ENCODE assay signal across 12 cellular contexts in genomic region chr16:88905563-88905962, GRCh38. TPM values are rescaled to one million over a fixed set of nuclear protein-coding genes. Genes with fewer than 3 reads are reported as not detected.
DNase-seq lines count a peak whose midpoint lies in the region; ATAC-seq and TF ChIP-seq lines count a peak whose summit lies in the region.
"Had no signal": no experiment of that assay in that cellular context is flagged by ENCODE, and none has a peak within 500 bp of the region (broad histone marks: within the 10 kb centered on the region; RNA-seq: fewer than 3 reads in every experiment).

No MANE protein-coding gene starts in this region.

- no peak overlapping the region for H4K8ac ChIP-seq in neuronal stem cell (ENCODE audit: low read depth, low read length)

- peak; percentile 70 for ATAC-seq in activated B cell treated with CpG ODN at 0.5 μM for 24 hours (ENCODE audit: low read depth)

- H3K14ac ChIP-seq in neuronal stem cell (ENCODE audit: low read length), result peak overlapping the region; percentile 97

- no peaks in the 10 kb centered on the region for H3F3A ChIP-seq in GM23248 (ENCODE audit: insufficient read depth)

- H3K9me3 ChIP-seq in GM23248 (ENCODE audit: low read depth) (no peaks in the 10 kb centered on the region), neuronal stem cell (replicated peaks in 1 of 2; ENCODE audit: control insufficient read depth in 2 of 2, insufficient read depth in 1 of 2, low read depth in 1 of 2, low read length in 2 of 2) (no peaks in the 10 kb centered on the region)

- H3K36me3 ChIP-seq in GM23248 (ENCODE audit: low read depth), result no peaks in the 10 kb centered on the region
- no peaks in the 10 kb centered on the region for H3K36me3 ChIP-seq in neuronal stem cell (replicated peaks in 1 of 2; ENCODE audit: control insufficient read depth in 2 of 2, insufficient read depth in 2 of 2, low read length in 2 of 2)

- no peak overlapping the region for H2AFZ ChIP-seq in GM23248
- H2AFZ ChIP-seq in neuronal stem cell (ENCODE audit: low read length), result peak overlapping the region; percentile 49

- in situ Hi-C loops in GM23248 (cut with MboI), result no loop called here

- no peak overlapping the region for H3K4ac ChIP-seq in neuronal stem cell (ENCODE audit: low read length)

- DNase-seq in activated CD4-positive, alpha-beta T cell treated with anti-CD3 and anti-CD28 coated beads for 48 hours, result peak; percentile 49
- no peak for DNase-seq in activated CD4-positive, alpha-beta T cell treated with anti-CD3 and anti-CD28 coated beads, Interleukin-2, amount 10 ng/mL, durations not matched to agents 24 days and 14 days
- DNase-seq in GM23248 (peak; percentile 43), activated B cell treated with CpG ODN at 0.5 μM for 24 hours (no peak), neuronal stem cell (ENCODE audit: low spot score) (no peak), Ammon's horn (ENCODE audit: low spot score) (no peak), foreskin melanocyte (no peak), NCI-H2081 treated with DMSO at 0.1 percent for 48 hours (lab: John Stamatoyannopoulos, UW) (no peak)
- DNase-seq: NCI-H1105, RPMI8226 had no signal

- H2BK120ac ChIP-seq in neuronal stem cell (ENCODE audit: low read depth, low read length), result no peak overlapping the region

- peak overlapping the region; percentile 93 for H2BK5ac ChIP-seq in neuronal stem cell (ENCODE audit: low read length)

- H2BK15ac ChIP-seq in neuronal stem cell (ENCODE audit: low read length), result peak overlapping the region; percentile 78

- no peak overlapping the region for H3K4me3 Mint-ChIP-seq in activated CD4-positive, alpha-beta T cell treated with anti-CD3 and anti-CD28 coated beads, Interleukin-2, amount 10 ng/mL, durations not matched to agents 24 days and 14 days
- H3K4me3 Mint-ChIP-seq in activated B cell treated with CpG ODN at 0.5 μM for 24 hours, result no peak overlapping the region

- TF ChIP-seq CTCF in activated B cell treated with CpG ODN at 0.5 μM for 24 hours (IDR thresholded peaks at IDR 0.05), result no peak

- H3K79me2 ChIP-seq in GM23248 (ENCODE audit: insufficient read depth), result no peaks in the 10 kb centered on the region

- no peak overlapping the region for H3K27ac ChIP-seq in GM23248
- H3K27ac ChIP-seq in neuronal stem cell (replicated peaks; ENCODE audit: low read length), result no peak overlapping the region

- no peaks in the 10 kb centered on the region for H4K20me1 ChIP-seq in GM23248 (ENCODE audit: insufficient read depth)

- POLR2A ChIA-PET in activated B cell treated with CpG ODN at 0.5 μM for 24 hours (lab: Charles Lee), result no interaction called here

- intact Hi-C loops in activated CD4-positive, alpha-beta T cell treated with anti-CD3 and anti-CD28 coated beads, Interleukin-2, amount 10 ng/mL, durations not matched to agents 24 days and 14 days (cut with micrococcal nuclease), result no loop called here
- intact Hi-C loops in activated B cell treated with CpG ODN at 0.5 μM for 24 hours (cut with micrococcal nuclease), result no loop called here

- no peaks in the 10 kb centered on the region for H3K79me1 ChIP-seq in neuronal stem cell (ENCODE audit: low read depth, low read length)

- H3K9ac ChIP-seq in GM23248 (no peak overlapping the region), neuronal stem cell (ENCODE audit: low read depth, low read length, poor library complexity) (no peak overlapping the region)

- H2AK5ac ChIP-seq in neuronal stem cell (ENCODE audit: low read depth, low read length), result peak overlapping the region; percentile 96

- no peaks in the 10 kb centered on the region for H3K9me2 ChIP-seq in GM23248 (ENCODE audit: insufficient read depth)

- no peaks in the 10 kb centered on the region for H3K27me3 Mint-ChIP-seq in activated CD4-positive, alpha-beta T cell treated with anti-CD3 and anti-CD28 coated beads, Interleukin-2, amount 10 ng/mL, durations not matched to agents 24 days and 14 days
- H3K27me3 Mint-ChIP-seq in activated B cell treated with CpG ODN at 0.5 μM for 24 hours, result no peaks in the 10 kb centered on the region

- H4K91ac ChIP-seq in neuronal stem cell (ENCODE audit: low read depth, low read length, poor library complexity), result no peak overlapping the region

- no peak overlapping the region for H2BK12ac ChIP-seq in neuronal stem cell (ENCODE audit: low read length)

- no peaks in the 10 kb centered on the region for H3K4me1 ChIP-seq in GM23248 (ENCODE audit: insufficient read depth)
- peaks cover 0 to 8% of the 10 kb centered on the region in 2 donors for H3K4me1 ChIP-seq in neuronal stem cell (ENCODE audit: control insufficient read depth in 2 of 2, insufficient read depth in 1 of 2, low read depth in 1 of 2, low read length in 2 of 2)

- 50 to 93% methylated on average over 3 to 13 of the region's 13 CpGs for WGBS in GM23248 (ENCODE audit: low coverage in 1 of 2, low lambda C conversion rate in 2 of 2, missing lambda C conversion rate in 2 of 2), 2 experiments
- WGBS in neuronal stem cell (ENCODE audit: extremely low coverage in 2 of 2, insufficient read length in 2 of 2, insufficient replicate concordance in 1 of 2), 2 donors, result no CpG with 5 or more reads among the region's 13 CpGs

- no peak overlapping the region for H3K4me3 ChIP-seq in GM23248
- no peak overlapping the region for H3K4me3 ChIP-seq in neuronal stem cell (ENCODE audit: low read length in 2 of 2)

- no peaks in the 10 kb centered on the region for H3K36me3 Mint-ChIP-seq in activated CD4-positive, alpha-beta T cell treated with anti-CD3 and anti-CD28 coated beads, Interleukin-2, amount 10 ng/mL, durations not matched to agents 24 days and 14 days (ENCODE audit: low read depth)
- peaks cover 24% of the 10 kb centered on the region for H3K36me3 Mint-ChIP-seq in activated B cell treated with CpG ODN at 0.5 μM for 24 hours (ENCODE audit: low read depth)

- no peaks in the 10 kb centered on the region for H3K27me3 ChIP-seq in GM23248 (replicated peaks; ENCODE audit: insufficient read depth)
- peaks cover 0 to 19% (median 0%) of the 10 kb centered on the region in 3 experiments for H3K27me3 ChIP-seq in neuronal stem cell (ENCODE audit: control insufficient read depth in 3 of 3, insufficient read depth in 3 of 3, low read depth in 1 of 3, low read length in 3 of 3)

- no peaks in the 10 kb centered on the region for H3K9me3 Mint-ChIP-seq in activated CD4-positive, alpha-beta T cell treated with anti-CD3 and anti-CD28 coated beads, Interleukin-2, amount 10 ng/mL, durations not matched to agents 24 days and 14 days
- no peaks in the 10 kb centered on the region for H3K9me3 Mint-ChIP-seq in activated B cell treated with CpG ODN at 0.5 μM for 24 hours

- peak overlapping the region; percentile 89 for H3K23ac ChIP-seq in neuronal stem cell (ENCODE audit: low read depth, low read length, poor library complexity)

- H3K18ac ChIP-seq in neuronal stem cell (ENCODE audit: low read length), result peak overlapping the region; percentile 94

- CTCF ChIA-PET in activated B cell treated with CpG ODN at 0.5 μM for 24 hours (lab: Charles Lee), result no interaction called here

- no peaks in the 10 kb centered on the region for H3K4me1 Mint-ChIP-seq in activated CD4-positive, alpha-beta T cell treated with anti-CD3 and anti-CD28 coated beads, Interleukin-2, amount 10 ng/mL, durations not matched to agents 24 days and 14 days
- H3K4me1 Mint-ChIP-seq in activated B cell treated with CpG ODN at 0.5 μM for 24 hours, result peaks cover 22% of the 10 kb centered on the region

- H3K27ac Mint-ChIP-seq in activated CD4-positive, alpha-beta T cell treated with anti-CD3 and anti-CD28 coated beads, Interleukin-2, amount 10 ng/mL, durations not matched to agents 24 days and 14 days, result no peak overlapping the region
- no peak overlapping the region for H3K27ac Mint-ChIP-seq in activated B cell treated with CpG ODN at 0.5 μM for 24 hours

- H3K4me2 ChIP-seq in GM23248 (ENCODE audit: unreplicated experiment), result no peak overlapping the region
- H3K4me2 ChIP-seq in neuronal stem cell (ENCODE audit: insufficient read depth, low read length, poor library complexity, severe bottlenecking), result no peak overlapping the region

RNA-seq across cellular contexts. Expression of gene PABPN1L, which starts 39.1 kb away (rescaled TPM):
- total RNA-seq in activated CD4-positive, alpha-beta T cell treated with anti-CD3 and anti-CD28 coated beads, Interleukin-2, amount 10 ng/mL, durations not matched to agents 24 days and 14 days, result not detected in 2 replicates
- total RNA-seq in GM23248 (2014; rRNA removed; shearing (Covaris generic)), result not detected in 2 replicates
- polyA plus RNA-seq in GM23248 (2016; fragmentation: Nextera tagmentation; extraction: Ambion mirVana), result not detected in 2 replicates
- 0.44 and 0.67 TPM in 2 replicates for total RNA-seq in activated B cell treated with CpG ODN at 0.5 μM for 24 hours
- not detected for polyA plus RNA-seq in neuronal stem cell (2013, experiment 1 of 2)
- not detected for polyA plus RNA-seq in neuronal stem cell (2013, experiment 2 of 2)
- total RNA-seq: astrocyte, endothelial cell of umbilical vein had no signal
- polyA plus RNA-seq: endothelial cell of umbilical vein had no signal

RNA-seq across cellular contexts. Expression of gene TRAPPC2L, which starts 48.6 kb away (rescaled TPM):
- 62.1 and 67.1 TPM in 2 replicates for total RNA-seq in activated CD4-positive, alpha-beta T cell treated with anti-CD3 and anti-CD28 coated beads, Interleukin-2, amount 10 ng/mL, durations not matched to agents 24 days and 14 days
- total RNA-seq in GM23248 (2014; rRNA removed; shearing (Covaris generic)), result 18.7 and 20.4 TPM in 2 replicates
- 83.2 and 90.9 TPM in 2 replicates for polyA plus RNA-seq in GM23248 (2016; fragmentation: Nextera tagmentation; extraction: Ambion mirVana)
- total RNA-seq in activated B cell treated with CpG ODN at 0.5 μM for 24 hours, result 38.7 and 54.8 TPM in 2 replicates
- 57.0 TPM for polyA plus RNA-seq in neuronal stem cell (2013, experiment 1 of 2)
- 58.2 TPM for polyA plus RNA-seq in neuronal stem cell (2013, experiment 2 of 2)

RNA-seq across cellular contexts. Expression of gene GALNS, which starts 48.8 kb away (rescaled TPM):
- 23.2 and 23.4 TPM in 2 replicates for total RNA-seq in activated CD4-positive, alpha-beta T cell treated with anti-CD3 and anti-CD28 coated beads, Interleukin-2, amount 10 ng/mL, durations not matched to agents 24 days and 14 days
- total RNA-seq in GM23248 (2014; rRNA removed; shearing (Covaris generic)), result 21.5 and 24.0 TPM in 2 replicates
- polyA plus RNA-seq in GM23248 (2016; fragmentation: Nextera tagmentation; extraction: Ambion mirVana), result 38.8 and 39.0 TPM in 2 replicates
- total RNA-seq in activated B cell treated with CpG ODN at 0.5 μM for 24 hours, result 39.9 and 48.3 TPM in 2 replicates
- 9.6 TPM for polyA plus RNA-seq in neuronal stem cell (2013, experiment 1 of 2)
- 9.1 TPM for polyA plus RNA-seq in neuronal stem cell (2013, experiment 2 of 2)

Comparison
In these comparisons a context has a peak if more than half of its experiments do, and no peak if none do; other contexts are left out.
1. DNase-seq: peak in activated CD4-positive, alpha-beta T cell treated with anti-CD3 and anti-CD28 coated beads for 48 hours (single experiment) and GM23248 (single experiment); none in activated CD4-positive, alpha-beta T cell treated with anti-CD3 and anti-CD28 coated beads, Interleukin-2, amount 10 ng/mL, durations not matched to agents 24 days and 14 days (single experiment), activated B cell treated with CpG ODN at 0.5 μM for 24 hours (single experiment), neuronal stem cell (single experiment), Ammon's horn (single experiment), foreskin melanocyte (single experiment) and NCI-H2081 treated with DMSO at 0.1 percent for 48 hours (single experiment).